Comparison of ENCODE assay signal across 8 cellular contexts in the genomic region with DNA sequence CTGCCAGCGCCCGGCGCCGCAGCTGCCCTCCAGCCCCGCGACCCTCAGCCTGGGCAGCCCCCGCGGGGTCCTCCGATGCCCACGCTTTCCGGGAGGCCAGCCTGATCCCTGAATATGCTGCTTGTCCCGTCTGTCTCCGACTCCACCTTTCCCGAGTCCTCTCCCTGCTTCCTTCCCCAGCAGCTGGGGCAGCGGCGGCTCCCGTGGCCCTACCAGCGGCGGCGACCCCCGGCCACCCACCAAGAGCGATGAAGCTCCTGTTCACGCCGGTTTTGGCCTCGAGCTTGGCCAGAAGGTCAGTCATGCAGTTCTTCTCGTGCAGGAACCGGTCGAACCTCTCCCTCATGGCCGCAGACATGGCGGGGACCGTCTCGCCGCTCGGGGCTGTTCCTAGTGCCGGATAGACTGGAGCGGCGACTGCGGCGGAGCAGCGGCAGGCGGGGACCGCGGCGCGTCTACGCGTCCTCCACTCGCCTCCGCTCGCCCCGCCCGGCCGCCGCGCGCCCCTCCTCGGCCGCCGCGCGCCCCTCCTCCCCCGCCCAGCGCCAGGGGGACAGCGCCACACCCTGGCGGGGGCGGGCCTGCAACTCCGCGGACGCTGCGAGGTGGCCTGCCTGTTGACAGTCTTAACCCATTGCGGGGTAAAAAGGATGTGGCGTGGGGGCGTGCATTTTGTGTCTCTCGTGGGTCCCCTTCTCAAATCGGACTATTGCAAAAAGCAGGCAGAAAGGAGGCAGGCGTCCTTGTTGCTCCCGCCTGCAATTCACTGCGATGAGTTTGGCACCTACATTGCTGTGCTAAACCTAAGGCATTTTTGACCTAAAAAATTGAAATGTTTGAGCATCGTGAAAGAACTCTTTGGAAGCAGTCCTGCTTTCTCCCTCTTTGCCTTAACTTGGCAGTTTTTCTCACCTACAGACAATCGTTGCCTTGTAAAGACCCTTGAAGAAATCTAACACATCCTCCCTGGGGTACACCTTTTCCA. TPM values are rescaled to one million over a fixed set of nuclear protein-coding genes. Genes with fewer than 3 reads are reported as not detected.
DNase-seq lines count a peak whose midpoint lies in the region; ATAC-seq and TF ChIP-seq lines count a peak whose summit lies in the region.

TSS of gene REEP5 (minus strand) at position 395 of the 985 bp plus-strand sequence. CDS start at position 358, 37 bp downstream.

- peaks cover 46% of the 10 kb centered on the region for H3K36me3 ChIP-seq in DOHH2 (ENCODE audit: control insufficient read depth, low read length)
- H3K36me3 ChIP-seq in Karpas-422 (ENCODE audit: insufficient read depth, low read length) = peaks cover 33% of the 10 kb centered on the region

- intact Hi-C loops in activated T-helper 2 cell treated with anti-CD3 and anti-CD28 coated beads, Interferon-gamma antibody, Interleukin-2, Interleukin-4, amounts not matched to agents 10 μg/mL and 5 μg/mL and 100 μg/mL, durations not matched to agents 14 hours and 24 hours and 36 hours (cut with micrococcal nuclease) = loop anchor here (1.0 to 5.0 kb wide), 6 partner anchors 42 to 1830 kb away; partner anchors contain the start of genes DCP2, SRP19 and WDR36

- no peaks in the 10 kb centered on the region for H3K9me3 ChIP-seq in DOHH2 (ENCODE audit: control insufficient read depth, insufficient read depth, low read length)
- no peaks in the 10 kb centered on the region for H3K9me3 ChIP-seq in Karpas-422 (ENCODE audit: low read length)

- H4K20me1 ChIP-seq in DOHH2 (ENCODE audit: control insufficient read depth, insufficient read depth, low read depth, low read length) = no peaks in the 10 kb centered on the region
- no peaks in the 10 kb centered on the region for H4K20me1 ChIP-seq in Karpas-422 (ENCODE audit: insufficient read depth, low read depth, low read length)

- TF ChIP-seq CTCF in DOHH2 (IDR thresholded peaks at IDR 0.05; ENCODE audit: low read depth, low read length, poor library complexity, severe bottlenecking) (peak; percentile 80), RWPE1 (conservative IDR thresholded peaks at IDR 0.05; ENCODE audit: low read depth) (peak; percentile 99), nephron (IDR thresholded peaks at IDR 0.05; ENCODE audit: unreplicated experiment in 3 of 3) (peak; percentile 66 to 79 (median 76))

- peaks cover 83% of the 10 kb centered on the region for H3K4me1 ChIP-seq in DOHH2 (ENCODE audit: control insufficient read depth, low read length)
- peaks cover 58% of the 10 kb centered on the region for H3K4me1 ChIP-seq in Karpas-422 (ENCODE audit: low read length)

- H3K9me3 Mint-ChIP-seq in activated T-helper 2 cell treated with anti-CD3 and anti-CD28 coated beads, Interferon-gamma antibody, Interleukin-2, Interleukin-4, amounts not matched to agents 10 μg/mL and 5 μg/mL and 100 μg/mL, durations not matched to agents 14 hours and 24 hours and 36 hours = no peaks in the 10 kb centered on the region
- no peaks in the 10 kb centered on the region for H3K9me3 Mint-ChIP-seq in nephron
- H3K9me3 Mint-ChIP-seq in stimulated activated naive CD8-positive, alpha-beta T cell treated with anti-CD3 and anti-CD28 coated beads, Interleukin-15, amount 100 ng/mL, for 72 hours = no peaks in the 10 kb centered on the region

- CTCF ChIA-PET in RWPE1 (lab: Yijun Ruan, JAX) = interaction anchor here (0.7 to 1.8 kb wide), 5 partner anchors 13 to 567 kb away, joined by 3 to 5 read pairs (median 3); no protein-coding TSS in a partner anchor

- peaks cover 49% of the 10 kb centered on the region for H3K79me2 ChIP-seq in DOHH2 (ENCODE audit: control insufficient read depth, low read length)
- H3K79me2 ChIP-seq in Karpas-422 (ENCODE audit: low read length) = peaks cover 48% of the 10 kb centered on the region

- H3K27me3 ChIP-seq in DOHH2 (ENCODE audit: control insufficient read depth, low read length) (no peaks in the 10 kb centered on the region), Karpas-422 (ENCODE audit: low read length) (no peaks in the 10 kb centered on the region)

- H3K27ac ChIP-seq in DOHH2 (ENCODE audit: low read depth, low read length) (peak within 1 kb of the TSS; percentile 97), Karpas-422 (ENCODE audit: low read length) (peak within 1 kb of the TSS; percentile 63), RWPE1 (peak within 1 kb of the TSS; percentile 85)

- peak within 1 kb of the TSS; percentile 98 for H3K9ac ChIP-seq in Karpas-422 (ENCODE audit: low read length)

- H3K4me3 ChIP-seq in DOHH2 (ENCODE audit: low read length) (peak within 1 kb of the TSS; percentile 97), Karpas-422 (ENCODE audit: low read length) (peak within 1 kb of the TSS; percentile 85)

- peak within 1 kb of the TSS; percentile 67 for H2AFZ ChIP-seq in Karpas-422 (ENCODE audit: low read length)

- H3K4me3 Mint-ChIP-seq in activated T-helper 2 cell treated with anti-CD3 and anti-CD28 coated beads, Interferon-gamma antibody, Interleukin-2, Interleukin-4, amounts not matched to agents 10 μg/mL and 5 μg/mL and 100 μg/mL, durations not matched to agents 14 hours and 24 hours and 36 hours (ENCODE audit: low read depth) = peak within 1 kb of the TSS; percentile 93
- H3K4me3 Mint-ChIP-seq in nephron = peak within 1 kb of the TSS; percentile 96 to 98 (median 98)
- H3K4me3 Mint-ChIP-seq in stimulated activated naive CD8-positive, alpha-beta T cell treated with anti-CD3 and anti-CD28 coated beads, Interleukin-15, amount 100 ng/mL, for 72 hours = peak within 1 kb of the TSS; percentile 99 to 100

- H3F3A ChIP-seq in DOHH2 (ENCODE audit: control insufficient read depth, insufficient read depth) = peaks cover 47% of the 10 kb centered on the region

- peaks cover 57% of the 10 kb centered on the region for H3K4me1 Mint-ChIP-seq in activated T-helper 2 cell treated with anti-CD3 and anti-CD28 coated beads, Interferon-gamma antibody, Interleukin-2, Interleukin-4, amounts not matched to agents 10 μg/mL and 5 μg/mL and 100 μg/mL, durations not matched to agents 14 hours and 24 hours and 36 hours (ENCODE audit: low read depth)
- H3K4me1 Mint-ChIP-seq in nephron = peaks cover 36% of the 10 kb centered on the region
- H3K4me1 Mint-ChIP-seq in stimulated activated naive CD8-positive, alpha-beta T cell treated with anti-CD3 and anti-CD28 coated beads, Interleukin-15, amount 100 ng/mL, for 72 hours = peaks cover 56% of the 10 kb centered on the region

- POLR2A ChIA-PET in RWPE1 (lab: Yijun Ruan, JAX; ENCODE audit: low non-redundant PET) = interaction anchor here (1.4 kb wide), 2 partner anchors 54 to 61 kb away, joined by 6 to 7 read pairs; partner anchors contain the start of gene SRP19

- peak; percentile 60 for ATAC-seq in GM21737 (IDR thresholded peaks at IDR 0.05; ENCODE audit: unreplicated experiment)
- ATAC-seq in stimulated activated naive CD8-positive, alpha-beta T cell treated with anti-CD3 and anti-CD28 coated beads, Interleukin-15, amount 100 ng/mL, for 72 hours = peak; percentile 87

- peaks cover 42% of the 10 kb centered on the region for H3K36me3 Mint-ChIP-seq in activated T-helper 2 cell treated with anti-CD3 and anti-CD28 coated beads, Interferon-gamma antibody, Interleukin-2, Interleukin-4, amounts not matched to agents 10 μg/mL and 5 μg/mL and 100 μg/mL, durations not matched to agents 14 hours and 24 hours and 36 hours (ENCODE audit: low read depth)
- H3K36me3 Mint-ChIP-seq in nephron (ENCODE audit: low read depth) = peaks cover 24% of the 10 kb centered on the region

- no peaks in the 10 kb centered on the region for H3K27me3 Mint-ChIP-seq in activated T-helper 2 cell treated with anti-CD3 and anti-CD28 coated beads, Interferon-gamma antibody, Interleukin-2, Interleukin-4, amounts not matched to agents 10 μg/mL and 5 μg/mL and 100 μg/mL, durations not matched to agents 14 hours and 24 hours and 36 hours (ENCODE audit: low read depth)
- peaks cover 25% of the 10 kb centered on the region for H3K27me3 Mint-ChIP-seq in nephron (ENCODE audit: low read depth)
- H3K27me3 Mint-ChIP-seq in stimulated activated naive CD8-positive, alpha-beta T cell treated with anti-CD3 and anti-CD28 coated beads, Interleukin-15, amount 100 ng/mL, for 72 hours = no peaks in the 10 kb centered on the region

- peak within 1 kb of the TSS; percentile 90 for H3K27ac Mint-ChIP-seq in activated T-helper 2 cell treated with anti-CD3 and anti-CD28 coated beads, Interferon-gamma antibody, Interleukin-2, Interleukin-4, amounts not matched to agents 10 μg/mL and 5 μg/mL and 100 μg/mL, durations not matched to agents 14 hours and 24 hours and 36 hours
- H3K27ac Mint-ChIP-seq in nephron = peak within 1 kb of the TSS; percentile 84 to 99 (median 98)
- H3K27ac Mint-ChIP-seq in stimulated activated naive CD8-positive, alpha-beta T cell treated with anti-CD3 and anti-CD28 coated beads, Interleukin-15, amount 100 ng/mL, for 72 hours = peak within 1 kb of the TSS; percentile 97 to 99

- DNase-seq in Karpas-422 (peak; percentile 95), RWPE1 (ENCODE audit: low spot score) (peak; percentile 88), fibroblast of peridontal ligament (ENCODE audit: extremely low read depth) (peak; percentile 46)
- DNase-seq in activated T-helper 2 cell treated with anti-CD3 and anti-CD28 coated beads, Interferon-gamma antibody, Interleukin-2, Interleukin-4, amounts not matched to agents 10 μg/mL and 5 μg/mL and 100 μg/mL, durations not matched to agents 14 hours and 24 hours and 36 hours (ENCODE audit: low spot score) = peak; percentile 84
- peak; percentile 85 to 87 for DNase-seq in stimulated activated naive CD8-positive, alpha-beta T cell treated with anti-CD3 and anti-CD28 coated beads, Interleukin-15, amount 100 ng/mL, for 72 hours

- H3K4me2 ChIP-seq in DOHH2 (ENCODE audit: low read length) (peak within 1 kb of the TSS; percentile 96), Karpas-422 (ENCODE audit: low read depth, low read length, poor library complexity, severe bottlenecking) (peak within 1 kb of the TSS; percentile 94)

- no peaks in the 10 kb centered on the region for H3K9me2 ChIP-seq in DOHH2 (replicated peaks; ENCODE audit: control insufficient read depth, low read length)
- H3K9me2 ChIP-seq in Karpas-422 (replicated peaks; ENCODE audit: insufficient read depth, low read length) = no peaks in the 10 kb centered on the region

RNA-seq across cellular contexts. Expression of gene REEP5, which starts in this region (rescaled TPM):
- total RNA-seq in Karpas-422 (2014; rRNA removed; shearing (Covaris generic); ENCODE audit: low replicate concordance) = 127 and 197 TPM in 2 replicates
- total RNA-seq in activated T-helper 2 cell treated with anti-CD3 and anti-CD28 coated beads, Interferon-gamma antibody, Interleukin-2, Interleukin-4, amounts not matched to agents 10 μg/mL and 5 μg/mL and 100 μg/mL, durations not matched to agents 14 hours and 24 hours and 36 hours = 83.4 and 85.6 TPM in 2 replicates

Comparison
In these comparisons a context has a peak if more than half of its experiments do, and no peak if none do; other contexts are left out.
1. Peak in every context shown above with its lines: DNase-seq, ATAC-seq, H3K4me3 ChIP-seq and H3K27ac ChIP-seq.